Comparison of ENCODE assay signal across 31 cellular contexts in genomic region chr4:27198971-27199370, GRCh38.
"Had no signal": no experiment of that assay in that cellular context is flagged by ENCODE, and none has a peak within 500 bp of the region (broad histone marks: within the 10 kb centered on the region; RNA-seq: fewer than 3 reads in every experiment).

No MANE protein-coding gene starts in this region.

- H3K4me3 ChIP-seq: colonic mucosa, MG63, Peyer's patch, SJSA1 had no signal

- DNase-seq: activated B cell treated with CpG ODN at 0.5 μM for 24 hours; activated CD4-positive, alpha-beta memory T cell treated with anti-CD3 and anti-CD28 coated beads, Interleukin-2, amount 10 ng/mL, durations not matched to agents 7 days and 5 days; activated CD4-positive, alpha-beta T cell treated with anti-CD3 and anti-CD28 coated beads for 4 hours; activated CD4-positive, CD25-positive, alpha-beta regulatory T cell treated with anti-CD3 and anti-CD28 coated beads, Interleukin-2, amount 50 U/mL, for 72 hours; activated CD8-positive, alpha-beta memory T cell treated with anti-CD3 and anti-CD28 coated beads for 24 hours; activated CD8-positive, alpha-beta memory T cell treated with anti-CD3 and anti-CD28 coated beads, Interleukin-2, amount 10 ng/mL, durations not matched to agents 7 days and 5 days; activated CD8-positive, alpha-beta memory T cell treated with anti-CD3 and anti-CD28 coated beads, Interleukin-2, amount 50 U/mL, for 48 hours; activated effector memory CD4-positive, alpha-beta T cell treated with Interleukin-2 at 50 U/mL for 16 hours; activated naive CD4-positive, alpha-beta T cell treated with anti-CD3 and anti-CD28 coated beads, Interleukin-2, amount 10 ng/mL, durations not matched to agents 7 days and 5 days; activated naive CD8-positive, alpha-beta T cell treated with anti-CD3 and anti-CD28 coated beads, Interleukin-2, amount 50 U/mL, for 24 hours; activated T-cell treated with anti-CD3 and anti-CD28 coated beads, Interleukin-2, amount 50 U/mL, for 48 hours; anterior cingulate cortex; central memory CD4-positive, alpha-beta T cell; colonic mucosa; Kasumi-1; MG63; NCI-H1048; NCI-H1105 treated with DMSO at 0.1 percent for 48 hours; NCI-H1436; NCI-H1694; NCI-H1930; NCI-H2081 treated with DMSO at 0.1 percent for 48 hours; NCI-H510A; NCI-H526; NCI-H774; PC-3; Peyer's patch; RPMI8226; SHP77 treated with DMSO at 0.1 percent for 48 hours; SK-N-SH had no signal

- H3K36me3 ChIP-seq: colonic mucosa, MG63, Peyer's patch, SJSA1 had no signal

- H3K27ac ChIP-seq: colonic mucosa, Peyer's patch, SJSA1 had no signal

- H3K27me3 ChIP-seq: colonic mucosa, MG63, Peyer's patch, SJSA1 had no signal

- ATAC-seq: activated CD8-positive, alpha-beta memory T cell treated with anti-CD3 and anti-CD28 coated beads, Interleukin-2, amount 10 ng/mL, durations not matched to agents 7 days and 5 days; activated naive CD8-positive, alpha-beta T cell treated with anti-CD3 and anti-CD28 coated beads, Interleukin-2, amount 50 U/mL, for 24 hours; PC-3 had no signal

- H3K9me3 ChIP-seq: colonic mucosa, MG63, Peyer's patch, SJSA1, SK-N-SH had no signal
